In genomic region chr15:59371458-59372351, GRCh38 we compare ENCODE assay signal across 8 cellular contexts. TPM values are rescaled to one million over a fixed set of nuclear protein-coding genes. Genes with fewer than 3 reads are reported as not detected.
A peak's percentile ranks its signal among the peaks of the same experiment; 100 is the strongest.
DNase-seq lines count a peak whose midpoint lies in the region; ATAC-seq and TF ChIP-seq lines count a peak whose summit lies in the region.

No MANE protein-coding gene starts in this region.

- DNase-seq in AG10803 (ENCODE audit: low read depth) (peak; percentile 15), germinal center (ENCODE audit: low spot score) (peak; percentile 78), middle frontal gyrus (ENCODE audit: extremely low spot score, low spot score) (no peak), HUDEP-2 (lab: John Stamatoyannopoulos, UW; ENCODE audit: unreplicated experiment in 76 of 76) (no peak)
- peak; percentile 45 for DNase-seq in activated CD8-positive, alpha-beta T cell treated with anti-CD3 and anti-CD28 coated beads, Interleukin-2, amount 10 ng/mL, durations not matched to agents 7 days and 5 days

- CTCF ChIA-PET in activated CD8-positive, alpha-beta T cell treated with anti-CD3 and anti-CD28 coated beads, Interleukin-2, amount 10 ng/mL, durations not matched to agents 7 days and 5 days (lab: Charles Lee): interaction anchor here (1.0 to 1.2 kb wide), 2 partner anchors 8 to 124 kb away, joined by 3 to 4 read pairs; no protein-coding TSS in a partner anchor

- H3K4me3 ChIP-seq in AG10803 (ENCODE audit: low read length) (peak overlapping the region; percentile 88), neutrophil (ENCODE audit: low read depth in 1 of 2, low read length in 1 of 2) (peak overlapping the region; percentile 48 to 60)

- H3K9me3 Mint-ChIP-seq in activated CD8-positive, alpha-beta T cell treated with anti-CD3 and anti-CD28 coated beads, Interleukin-2, amount 10 ng/mL, durations not matched to agents 7 days and 5 days (ENCODE audit: insufficient read depth): no peaks in the 10 kb centered on the region

- H3K4me3 Mint-ChIP-seq in activated CD8-positive, alpha-beta T cell treated with anti-CD3 and anti-CD28 coated beads, Interleukin-2, amount 10 ng/mL, durations not matched to agents 7 days and 5 days: peak overlapping the region; percentile 95

- H3K36me3 ChIP-seq in neutrophil: no peaks in the 10 kb centered on the region

- no peaks in the 10 kb centered on the region for H3K9me3 ChIP-seq in neutrophil

- peaks cover 12 to 17% of the 10 kb centered on the region in 2 experiments for H3K4me1 ChIP-seq in neutrophil (ENCODE audit: control insufficient read depth in 1 of 2, insufficient read depth in 1 of 2, low read depth in 1 of 2, low read length in 1 of 2)

- peaks cover 16% of the 10 kb centered on the region for H3K36me3 Mint-ChIP-seq in activated CD8-positive, alpha-beta T cell treated with anti-CD3 and anti-CD28 coated beads, Interleukin-2, amount 10 ng/mL, durations not matched to agents 7 days and 5 days (ENCODE audit: low read depth)

- H3K27me3 ChIP-seq in neutrophil: peaks cover 94% of the 10 kb centered on the region

- TF ChIP-seq CTCF in AG10803 (conservative IDR thresholded peaks at IDR 0.05; ENCODE audit: low read length) (no peak), neutrophil (IDR thresholded peaks at IDR 0.05) (no peak)

- no peak overlapping the region for H3K27ac ChIP-seq in neutrophil

- peak; percentile 32 for ATAC-seq in GM18907 (IDR thresholded peaks at IDR 0.05; ENCODE audit: unreplicated experiment)
- ATAC-seq in HG03520 (IDR thresholded peaks at IDR 0.05; ENCODE audit: unreplicated experiment): peak; percentile 19
- peak; percentile 60 for ATAC-seq in activated CD8-positive, alpha-beta T cell treated with anti-CD3 and anti-CD28 coated beads, Interleukin-2, amount 10 ng/mL, durations not matched to agents 7 days and 5 days

- POLR2A ChIA-PET in activated CD8-positive, alpha-beta T cell treated with anti-CD3 and anti-CD28 coated beads, Interleukin-2, amount 10 ng/mL, durations not matched to agents 7 days and 5 days (lab: Charles Lee): no interaction called here

- H3K27ac Mint-ChIP-seq in activated CD8-positive, alpha-beta T cell treated with anti-CD3 and anti-CD28 coated beads, Interleukin-2, amount 10 ng/mL, durations not matched to agents 7 days and 5 days: peak overlapping the region; percentile 80

- peaks cover 31% of the 10 kb centered on the region for H3K27me3 Mint-ChIP-seq in activated CD8-positive, alpha-beta T cell treated with anti-CD3 and anti-CD28 coated beads, Interleukin-2, amount 10 ng/mL, durations not matched to agents 7 days and 5 days (ENCODE audit: low read depth)

- H3K4me1 Mint-ChIP-seq in activated CD8-positive, alpha-beta T cell treated with anti-CD3 and anti-CD28 coated beads, Interleukin-2, amount 10 ng/mL, durations not matched to agents 7 days and 5 days (ENCODE audit: low read depth): peaks cover 48% of the 10 kb centered on the region

RNA-seq across cellular contexts. Expression of gene MYO1E, which starts 1.0 kb away (rescaled TPM):
- total RNA-seq in activated CD8-positive, alpha-beta T cell treated with anti-CD3 and anti-CD28 coated beads, Interleukin-2, amount 10 ng/mL, durations not matched to agents 7 days and 5 days: 100 to 1,000 TPM in 1 of 2 experiments, 10 to 100 TPM in 1; 90.4 to 101 TPM

Comparison
In these comparisons a context has a peak if more than half of its experiments do, and no peak if none do; other contexts are left out.
1. DNase-seq: peak in AG10803 (single experiment), activated CD8-positive, alpha-beta T cell treated with anti-CD3 and anti-CD28 coated beads, Interleukin-2, amount 10 ng/mL, durations not matched to agents 7 days and 5 days (single experiment) and germinal center (single experiment); none in middle frontal gyrus (single experiment) and HUDEP-2 (0 of 76).
2. Peak in every context shown above with its lines, with median percentiles within 50 percentile points of each other: ATAC-seq.